8 cellular contexts compared by ENCODE assay signal in the genomic region with DNA sequence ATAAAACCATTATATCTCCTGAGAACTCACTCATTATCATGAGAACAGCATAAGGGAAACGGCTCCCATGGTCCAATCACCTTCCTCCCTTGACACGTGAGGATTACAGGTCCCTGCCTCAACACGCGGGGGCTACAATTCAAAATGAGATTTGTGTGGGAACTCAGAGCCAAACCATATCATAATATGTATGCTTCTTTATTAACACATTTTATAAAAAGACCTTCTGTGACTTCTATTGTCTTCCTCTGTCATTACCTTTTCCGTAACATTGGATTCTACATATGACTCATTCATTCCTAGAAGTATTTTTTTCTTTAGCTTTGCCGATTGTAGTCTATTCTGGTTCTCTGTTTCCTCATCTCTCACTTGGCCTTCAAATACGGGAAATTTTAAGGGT.
"Had no signal": no experiment of that assay in that cellular context is flagged by ENCODE, and none has a peak within 500 bp of the region (broad histone marks: within the 10 kb centered on the region; RNA-seq: fewer than 3 reads in every experiment).

No MANE protein-coding gene starts in this region.

- H3K4me3 ChIP-seq: GM12878 had no signal

- DNase-seq: GDM1, GF-D8 had no signal

- ATAC-seq: GM12878 had no signal

- FAIRE-seq: G401.6, GM12878, GM12891, GM12892, GM18507, GM19239 had no signal
